In the genomic region with DNA sequence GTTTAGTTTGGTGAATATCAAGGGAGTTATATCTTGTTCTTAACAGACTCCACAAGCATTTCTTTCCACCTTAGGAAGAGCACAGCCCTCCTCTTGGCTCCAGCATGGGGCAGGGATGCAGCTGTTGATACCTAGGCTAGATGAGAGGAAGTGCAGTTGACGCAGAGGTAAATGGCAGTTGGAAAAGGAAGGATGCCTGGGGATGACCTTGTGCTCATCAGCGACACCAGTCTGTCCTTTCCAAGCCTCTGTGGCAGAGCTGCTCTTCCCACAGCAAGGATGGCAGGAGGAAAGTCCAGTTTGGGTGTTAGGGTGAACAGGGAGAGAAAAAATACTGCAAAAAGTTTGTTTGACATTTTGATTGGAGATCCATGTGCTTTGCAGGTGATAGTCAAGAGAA, we compare ENCODE assay signal across 1 cellular context.
TF ChIP-seq lines count a peak whose summit lies in the region.

No MANE protein-coding gene starts in this region.

TF ChIP-seq in HepG2, 621 proteins besides CTCF, POLR2A, EP300 and RAD21 (continued from another document and continues in another):
- peak; percentile 55; the same call in 1 of the 2 replicates for TF ChIP-seq RBFOX2 (IDR thresholded peaks at IDR 0.05; ENCODE audit: low read depth, low read length)
- TF ChIP-seq SALL1 (CRISPR knock-in tag; IDR thresholded peaks at IDR 0.05) = peak; percentile 43
- no peak for TF ChIP-seq ZFP82 (CRISPR knock-in tag; IDR thresholded peaks at IDR 0.05; ENCODE audit: borderline replicate concordance)
- no peak for TF ChIP-seq HNRNPUL1 (IDR thresholded peaks at IDR 0.05; ENCODE audit: low read depth, low read length)
- no peak for TF ChIP-seq HIVEP1 (CRISPR knock-in tag; IDR thresholded peaks at IDR 0.05)
- TF ChIP-seq ZNF563 (CRISPR knock-in tag; IDR thresholded peaks at IDR 0.05) = no peak
- TF ChIP-seq, protein P1, sequence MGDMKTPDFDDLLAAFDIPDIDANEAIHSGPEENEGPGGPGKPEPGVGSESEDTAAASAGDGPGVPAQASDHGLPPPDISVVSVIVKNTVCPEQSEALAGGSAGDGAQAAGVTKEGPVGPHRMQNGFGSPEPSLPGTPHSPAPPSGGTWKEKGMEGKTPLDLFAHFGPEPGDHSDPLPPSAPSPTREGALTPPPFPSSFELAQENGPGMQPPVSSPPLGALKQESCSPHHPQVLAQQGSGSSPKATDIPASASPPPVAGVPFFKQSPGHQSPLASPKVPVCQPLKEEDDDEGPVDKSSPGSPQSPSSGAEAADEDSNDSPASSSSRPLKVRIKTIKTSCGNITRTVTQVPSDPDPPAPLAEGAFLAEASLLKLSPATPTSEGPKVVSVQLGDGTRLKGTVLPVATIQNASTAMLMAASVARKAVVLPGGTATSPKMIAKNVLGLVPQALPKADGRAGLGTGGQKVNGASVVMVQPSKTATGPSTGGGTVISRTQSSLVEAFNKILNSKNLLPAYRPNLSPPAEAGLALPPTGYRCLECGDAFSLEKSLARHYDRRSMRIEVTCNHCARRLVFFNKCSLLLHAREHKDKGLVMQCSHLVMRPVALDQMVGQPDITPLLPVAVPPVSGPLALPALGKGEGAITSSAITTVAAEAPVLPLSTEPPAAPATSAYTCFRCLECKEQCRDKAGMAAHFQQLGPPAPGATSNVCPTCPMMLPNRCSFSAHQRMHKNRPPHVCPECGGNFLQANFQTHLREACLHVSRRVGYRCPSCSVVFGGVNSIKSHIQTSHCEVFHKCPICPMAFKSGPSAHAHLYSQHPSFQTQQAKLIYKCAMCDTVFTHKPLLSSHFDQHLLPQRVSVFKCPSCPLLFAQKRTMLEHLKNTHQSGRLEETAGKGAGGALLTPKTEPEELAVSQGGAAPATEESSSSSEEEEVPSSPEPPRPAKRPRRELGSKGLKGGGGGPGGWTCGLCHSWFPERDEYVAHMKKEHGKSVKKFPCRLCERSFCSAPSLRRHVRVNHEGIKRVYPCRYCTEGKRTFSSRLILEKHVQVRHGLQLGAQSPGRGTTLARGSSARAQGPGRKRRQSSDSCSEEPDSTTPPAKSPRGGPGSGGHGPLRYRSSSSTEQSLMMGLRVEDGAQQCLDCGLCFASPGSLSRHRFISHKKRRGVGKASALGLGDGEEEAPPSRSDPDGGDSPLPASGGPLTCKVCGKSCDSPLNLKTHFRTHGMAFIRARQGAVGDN (CRISPR knock-in tag; IDR thresholded peaks at IDR 0.05) = peak; percentile 16; the same call in 1 of the 2 replicates
- no peak for TF ChIP-seq MYNN (CRISPR knock-in tag; IDR thresholded peaks at IDR 0.05; ENCODE audit: low read depth)
- TF ChIP-seq HDAC2 (CRISPR knock-in tag; IDR thresholded peaks at IDR 0.05) = peak; percentile 48; the same call in 1 of the 2 replicates
- TF ChIP-seq HOXA3 (CRISPR knock-in tag; IDR thresholded peaks at IDR 0.05) = 0 out of 2 replicates have a peak, but pooled peaks have one; percentile 28
- TF ChIP-seq ZNF292 (CRISPR knock-in tag; IDR thresholded peaks at IDR 0.05; ENCODE audit: borderline replicate concordance, low read depth) = peak; percentile 41; the same call in 1 of the 2 replicates
- TF ChIP-seq ZNF432 (CRISPR knock-in tag; IDR thresholded peaks at IDR 0.05; ENCODE audit: borderline replicate concordance) = no peak
- TF ChIP-seq, protein P2, sequence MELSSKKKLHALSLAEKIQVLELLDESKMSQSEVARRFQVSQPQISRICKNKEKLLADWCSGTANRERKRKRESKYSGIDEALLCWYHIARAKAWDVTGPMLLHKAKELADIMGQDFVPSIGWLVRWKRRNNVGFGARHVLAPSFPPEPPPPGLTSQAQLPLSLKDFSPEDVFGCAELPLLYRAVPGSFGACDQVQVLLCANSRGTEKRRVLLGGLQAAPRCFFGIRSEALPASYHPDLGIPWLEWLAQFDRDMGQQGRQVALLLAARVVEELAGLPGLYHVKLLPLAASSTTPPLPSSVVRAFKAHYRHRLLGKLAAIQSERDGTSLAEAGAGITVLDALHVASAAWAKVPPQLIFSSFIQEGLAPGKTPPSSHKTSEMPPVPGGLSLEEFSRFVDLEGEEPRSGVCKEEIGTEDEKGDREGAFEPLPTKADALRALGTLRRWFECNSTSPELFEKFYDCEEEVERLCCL (CRISPR knock-in tag; IDR thresholded peaks at IDR 0.05; ENCODE audit: borderline replicate concordance) = no peak
- 0 out of 2 replicates have a peak, but pooled peaks have one; percentile 14 for TF ChIP-seq TARDBP (CRISPR knock-in tag; IDR thresholded peaks at IDR 0.05)
- peak; percentile 26; the same call in 1 of the 2 replicates for TF ChIP-seq SAP130 (CRISPR knock-in tag; IDR thresholded peaks at IDR 0.05; ENCODE audit: low read depth)
- no peak for TF ChIP-seq SOX6 (IDR thresholded peaks at IDR 0.05)
- peak; percentile 40; the same call in 1 of the 2 replicates for TF ChIP-seq SOX6 (CRISPR knock-in tag; IDR thresholded peaks at IDR 0.05)
- TF ChIP-seq MTA3 (CRISPR knock-in tag; IDR thresholded peaks at IDR 0.05) = no peak
- no peak for TF ChIP-seq XRCC5 (optimal IDR thresholded peaks at IDR 0.05; ENCODE audit: low read length)
- TF ChIP-seq, protein P3, sequence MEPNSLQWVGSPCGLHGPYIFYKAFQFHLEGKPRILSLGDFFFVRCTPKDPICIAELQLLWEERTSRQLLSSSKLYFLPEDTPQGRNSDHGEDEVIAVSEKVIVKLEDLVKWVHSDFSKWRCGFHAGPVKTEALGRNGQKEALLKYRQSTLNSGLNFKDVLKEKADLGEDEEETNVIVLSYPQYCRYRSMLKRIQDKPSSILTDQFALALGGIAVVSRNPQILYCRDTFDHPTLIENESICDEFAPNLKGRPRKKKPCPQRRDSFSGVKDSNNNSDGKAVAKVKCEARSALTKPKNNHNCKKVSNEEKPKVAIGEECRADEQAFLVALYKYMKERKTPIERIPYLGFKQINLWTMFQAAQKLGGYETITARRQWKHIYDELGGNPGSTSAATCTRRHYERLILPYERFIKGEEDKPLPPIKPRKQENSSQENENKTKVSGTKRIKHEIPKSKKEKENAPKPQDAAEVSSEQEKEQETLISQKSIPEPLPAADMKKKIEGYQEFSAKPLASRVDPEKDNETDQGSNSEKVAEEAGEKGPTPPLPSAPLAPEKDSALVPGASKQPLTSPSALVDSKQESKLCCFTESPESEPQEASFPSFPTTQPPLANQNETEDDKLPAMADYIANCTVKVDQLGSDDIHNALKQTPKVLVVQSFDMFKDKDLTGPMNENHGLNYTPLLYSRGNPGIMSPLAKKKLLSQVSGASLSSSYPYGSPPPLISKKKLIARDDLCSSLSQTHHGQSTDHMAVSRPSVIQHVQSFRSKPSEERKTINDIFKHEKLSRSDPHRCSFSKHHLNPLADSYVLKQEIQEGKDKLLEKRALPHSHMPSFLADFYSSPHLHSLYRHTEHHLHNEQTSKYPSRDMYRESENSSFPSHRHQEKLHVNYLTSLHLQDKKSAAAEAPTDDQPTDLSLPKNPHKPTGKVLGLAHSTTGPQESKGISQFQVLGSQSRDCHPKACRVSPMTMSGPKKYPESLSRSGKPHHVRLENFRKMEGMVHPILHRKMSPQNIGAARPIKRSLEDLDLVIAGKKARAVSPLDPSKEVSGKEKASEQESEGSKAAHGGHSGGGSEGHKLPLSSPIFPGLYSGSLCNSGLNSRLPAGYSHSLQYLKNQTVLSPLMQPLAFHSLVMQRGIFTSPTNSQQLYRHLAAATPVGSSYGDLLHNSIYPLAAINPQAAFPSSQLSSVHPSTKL (CRISPR knock-in tag; IDR thresholded peaks at IDR 0.05) = peak; percentile 48
- peak; percentile 92 for TF ChIP-seq RBM22 (optimal IDR thresholded peaks at IDR 0.05; ENCODE audit: low read length)
- no peak for TF ChIP-seq SRSF9 (IDR thresholded peaks at IDR 0.05; ENCODE audit: borderline replicate concordance, insufficient read depth, low read depth, low read length, poor library complexity, severe bottlenecking)
- 0 out of 2 replicates have a peak, but pooled peaks have one; percentile 24 for TF ChIP-seq PHF21A (CRISPR knock-in tag; IDR thresholded peaks at IDR 0.05)
- TF ChIP-seq ZFP90 (CRISPR knock-in tag; IDR thresholded peaks at IDR 0.05; ENCODE audit: borderline replicate concordance) = no peak
- TF ChIP-seq ATAD3A (CRISPR knock-in tag; IDR thresholded peaks at IDR 0.05) = no peak
- TF ChIP-seq, protein P4, sequence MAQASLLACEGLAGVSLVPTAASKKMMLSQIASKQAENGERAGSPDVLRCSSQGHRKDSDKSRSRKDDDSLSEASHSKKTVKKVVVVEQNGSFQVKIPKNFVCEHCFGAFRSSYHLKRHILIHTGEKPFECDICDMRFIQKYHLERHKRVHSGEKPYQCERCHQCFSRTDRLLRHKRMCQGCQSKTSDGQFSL (CRISPR knock-in tag; IDR thresholded peaks at IDR 0.05) = no peak
- no peak for TF ChIP-seq TOE1 (CRISPR knock-in tag; IDR thresholded peaks at IDR 0.05)
- TF ChIP-seq, protein P5, sequence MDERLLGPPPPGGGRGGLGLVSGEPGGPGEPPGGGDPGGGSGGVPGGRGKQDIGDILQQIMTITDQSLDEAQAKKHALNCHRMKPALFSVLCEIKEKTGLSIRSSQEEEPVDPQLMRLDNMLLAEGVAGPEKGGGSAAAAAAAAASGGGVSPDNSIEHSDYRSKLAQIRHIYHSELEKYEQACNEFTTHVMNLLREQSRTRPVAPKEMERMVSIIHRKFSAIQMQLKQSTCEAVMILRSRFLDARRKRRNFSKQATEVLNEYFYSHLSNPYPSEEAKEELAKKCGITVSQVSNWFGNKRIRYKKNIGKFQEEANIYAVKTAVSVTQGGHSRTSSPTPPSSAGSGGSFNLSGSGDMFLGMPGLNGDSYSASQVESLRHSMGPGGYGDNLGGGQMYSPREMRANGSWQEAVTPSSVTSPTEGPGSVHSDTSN (CRISPR knock-in tag; IDR thresholded peaks at IDR 0.05) = no peak
- no peak for TF ChIP-seq ZNF850 (CRISPR knock-in tag; conservative IDR thresholded peaks at IDR 0.05)
- no peak for TF ChIP-seq SUZ12 (IDR thresholded peaks at IDR 0.05; ENCODE audit: low read depth, low read length)
- TF ChIP-seq KAT2B (IDR thresholded peaks at IDR 0.05; ENCODE audit: borderline replicate concordance, low read depth, low read length) = no peak
- TF ChIP-seq WIZ (CRISPR knock-in tag; IDR thresholded peaks at IDR 0.05) = no peak
- TF ChIP-seq ZNF350 (CRISPR knock-in tag; IDR thresholded peaks at IDR 0.05; ENCODE audit: borderline replicate concordance, low read depth) = no peak
- TF ChIP-seq HDAC1 (CRISPR knock-in tag; IDR thresholded peaks at IDR 0.05) = 0 out of 2 replicates have a peak, but pooled peaks have one; percentile 27
- TF ChIP-seq, protein P6, sequence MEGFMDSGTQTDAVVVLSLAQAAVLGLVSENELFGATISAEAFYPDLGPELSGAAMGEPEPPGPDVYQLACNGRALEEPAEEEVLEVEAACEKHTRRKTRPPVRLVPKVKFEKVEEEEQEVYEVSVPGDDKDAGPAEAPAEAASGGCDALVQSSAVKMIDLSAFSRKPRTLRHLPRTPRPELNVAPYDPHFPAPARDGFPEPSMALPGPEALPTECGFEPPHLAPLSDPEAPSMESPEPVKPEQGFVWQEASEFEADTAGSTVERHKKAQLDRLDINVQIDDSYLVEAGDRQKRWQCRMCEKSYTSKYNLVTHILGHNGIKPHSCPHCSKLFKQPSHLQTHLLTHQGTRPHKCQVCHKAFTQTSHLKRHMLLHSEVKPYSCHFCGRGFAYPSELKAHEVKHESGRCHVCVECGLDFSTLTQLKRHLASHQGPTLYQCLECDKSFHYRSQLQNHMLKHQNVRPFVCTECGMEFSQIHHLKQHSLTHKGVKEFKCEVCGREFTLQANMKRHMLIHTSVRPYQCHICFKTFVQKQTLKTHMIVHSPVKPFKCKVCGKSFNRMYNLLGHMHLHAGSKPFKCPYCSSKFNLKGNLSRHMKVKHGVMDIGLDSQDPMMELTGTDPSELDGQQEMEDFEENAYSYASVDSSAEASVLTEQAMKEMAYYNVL (CRISPR knock-in tag; IDR thresholded peaks at IDR 0.05; ENCODE audit: borderline replicate concordance) = peak; percentile 68; the same call in 1 of the 2 replicates
- TF ChIP-seq SIN3A (IDR thresholded peaks at IDR 0.05; ENCODE audit: borderline replicate concordance, low read depth, low read length) = no peak
- no peak for TF ChIP-seq ZNF343 (CRISPR knock-in tag; IDR thresholded peaks at IDR 0.05)
- TF ChIP-seq POLR2G (IDR thresholded peaks at IDR 0.05; ENCODE audit: low read depth, low read length) = peak; percentile 35; the same call in 1 of the 2 replicates
- peak; percentile 81 for TF ChIP-seq ZMYM4 (CRISPR knock-in tag; IDR thresholded peaks at IDR 0.05)
- no peak for TF ChIP-seq ZNF101 (CRISPR knock-in tag; IDR thresholded peaks at IDR 0.05; ENCODE audit: borderline replicate concordance, low read depth)
- TF ChIP-seq, protein P7, sequence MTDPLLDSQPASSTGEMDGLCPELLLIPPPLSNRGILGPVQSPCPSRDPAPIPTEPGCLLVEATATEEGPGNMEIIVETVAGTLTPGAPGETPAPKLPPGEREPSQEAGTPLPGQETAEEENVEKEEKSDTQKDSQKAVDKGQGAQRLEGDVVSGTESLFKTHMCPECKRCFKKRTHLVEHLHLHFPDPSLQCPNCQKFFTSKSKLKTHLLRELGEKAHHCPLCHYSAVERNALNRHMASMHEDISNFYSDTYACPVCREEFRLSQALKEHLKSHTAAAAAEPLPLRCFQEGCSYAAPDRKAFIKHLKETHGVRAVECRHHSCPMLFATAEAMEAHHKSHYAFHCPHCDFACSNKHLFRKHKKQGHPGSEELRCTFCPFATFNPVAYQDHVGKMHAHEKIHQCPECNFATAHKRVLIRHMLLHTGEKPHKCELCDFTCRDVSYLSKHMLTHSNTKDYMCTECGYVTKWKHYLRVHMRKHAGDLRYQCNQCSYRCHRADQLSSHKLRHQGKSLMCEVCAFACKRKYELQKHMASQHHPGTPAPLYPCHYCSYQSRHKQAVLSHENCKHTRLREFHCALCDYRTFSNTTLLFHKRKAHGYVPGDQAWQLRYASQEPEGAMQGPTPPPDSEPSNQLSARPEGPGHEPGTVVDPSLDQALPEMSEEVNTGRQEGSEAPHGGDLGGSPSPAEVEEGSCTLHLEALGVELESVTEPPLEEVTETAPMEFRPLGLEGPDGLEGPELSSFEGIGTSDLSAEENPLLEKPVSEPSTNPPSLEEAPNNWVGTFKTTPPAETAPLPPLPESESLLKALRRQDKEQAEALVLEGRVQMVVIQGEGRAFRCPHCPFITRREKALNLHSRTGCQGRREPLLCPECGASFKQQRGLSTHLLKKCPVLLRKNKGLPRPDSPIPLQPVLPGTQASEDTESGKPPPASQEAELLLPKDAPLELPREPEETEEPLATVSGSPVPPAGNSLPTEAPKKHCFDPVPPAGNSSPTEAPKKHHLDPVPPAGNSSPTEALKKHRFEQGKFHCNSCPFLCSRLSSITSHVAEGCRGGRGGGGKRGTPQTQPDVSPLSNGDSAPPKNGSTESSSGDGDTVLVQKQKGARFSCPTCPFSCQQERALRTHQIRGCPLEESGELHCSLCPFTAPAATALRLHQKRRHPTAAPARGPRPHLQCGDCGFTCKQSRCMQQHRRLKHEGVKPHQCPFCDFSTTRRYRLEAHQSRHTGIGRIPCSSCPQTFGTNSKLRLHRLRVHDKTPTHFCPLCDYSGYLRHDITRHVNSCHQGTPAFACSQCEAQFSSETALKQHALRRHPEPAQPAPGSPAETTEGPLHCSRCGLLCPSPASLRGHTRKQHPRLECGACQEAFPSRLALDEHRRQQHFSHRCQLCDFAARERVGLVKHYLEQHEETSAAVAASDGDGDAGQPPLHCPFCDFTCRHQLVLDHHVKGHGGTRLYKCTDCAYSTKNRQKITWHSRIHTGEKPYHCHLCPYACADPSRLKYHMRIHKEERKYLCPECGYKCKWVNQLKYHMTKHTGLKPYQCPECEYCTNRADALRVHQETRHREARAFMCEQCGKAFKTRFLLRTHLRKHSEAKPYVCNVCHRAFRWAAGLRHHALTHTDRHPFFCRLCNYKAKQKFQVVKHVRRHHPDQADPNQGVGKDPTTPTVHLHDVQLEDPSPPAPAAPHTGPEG (CRISPR knock-in tag; IDR thresholded peaks at IDR 0.05) = no peak
- TF ChIP-seq ZNF644 (CRISPR knock-in tag; IDR thresholded peaks at IDR 0.05; ENCODE audit: low read depth) = peak; percentile 88
- no peak for TF ChIP-seq ZNF501 (CRISPR knock-in tag; IDR thresholded peaks at IDR 0.05)
- TF ChIP-seq ZSCAN30 (CRISPR knock-in tag; IDR thresholded peaks at IDR 0.05) = no peak
- TF ChIP-seq ZC3H4 (CRISPR knock-in tag; IDR thresholded peaks at IDR 0.05; ENCODE audit: borderline replicate concordance) = no peak
- TF ChIP-seq HMG20B (CRISPR knock-in tag; conservative IDR thresholded peaks at IDR 0.05) = no peak
